In the genomic region with DNA sequence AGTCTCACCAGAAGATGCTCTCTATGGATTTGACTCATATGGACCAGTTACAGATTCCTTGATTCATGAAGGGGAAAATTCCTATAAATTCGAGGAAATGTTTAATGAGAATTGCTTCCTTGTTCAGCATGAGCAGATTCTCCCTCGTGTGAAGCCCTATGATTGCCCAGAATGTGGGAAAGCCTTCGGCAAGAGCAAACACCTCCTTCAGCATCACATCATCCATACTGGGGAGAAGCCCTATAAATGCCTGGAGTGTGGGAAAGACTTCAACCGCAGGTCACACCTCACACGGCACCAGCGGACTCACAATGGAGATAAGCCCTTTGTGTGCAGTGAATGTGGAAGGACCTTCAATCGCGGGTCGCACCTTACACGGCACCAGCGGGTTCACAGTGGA, we compare ENCODE assay signal across 15 cellular contexts. TPM values are rescaled to one million over a fixed set of nuclear protein-coding genes. Genes with fewer than 3 reads are reported as not detected.
DNase-seq lines count a peak whose midpoint lies in the region; ATAC-seq, FAIRE-seq and TF ChIP-seq lines count a peak whose summit lies in the region.
"Had no signal": no experiment of that assay in that cellular context is flagged by ENCODE, and none has a peak within 500 bp of the region (broad histone marks: within the 10 kb centered on the region; RNA-seq: fewer than 3 reads in every experiment).

No MANE protein-coding gene starts in this region.

- peak overlapping the region; percentile 13 for H3K4me3 ChIP-seq in CD4-positive, CD25-positive, alpha-beta regulatory T cell (ENCODE audit: low read depth, low read length)
- H3K4me3 ChIP-seq in Caco-2 (ENCODE audit: low read depth, low read length) = no peak overlapping the region
- H3K4me3 ChIP-seq in K562 = no peak overlapping the region
- peak overlapping the region in 2 of 3 donors; percentile 30 to 59 for H3K4me3 ChIP-seq in liver (ENCODE audit: low read depth in 1 of 3, low read length in 3 of 3)
- H3K4me3 ChIP-seq: BLaER1 treated with 17β-estradiol and CSF1 and Interleukin-3, amounts not matched to agents 10 nM and 100 nM had no signal

- intact Hi-C loops in Caco-2 (cut with micrococcal nuclease; ENCODE audit: unreplicated experiment) (no loop called here), K562 (cut with micrococcal nuclease) (no loop called here)

- TF ChIP-seq RAD21 in K562 (CRISPR knock-in tag; conservative IDR thresholded peaks at IDR 0.05 in 1 of 2, IDR thresholded peaks at IDR 0.05 in 1 of 2) (no peak), liver (IDR thresholded peaks at IDR 0.05) (no peak)

- DNase-seq in CD4-positive, CD25-positive, alpha-beta regulatory T cell = no peak
- DNase-seq in Caco-2 (no peak), K562 (ENCODE audit: extremely low read depth in 1 of 4, low spot score in 3 of 4) (no peak), type B pancreatic cell (ENCODE audit: extremely low spot score, unreplicated experiment) (no peak), NCI-H524 treated with DMSO at 0.1 percent for 48 hours (lab: John Stamatoyannopoulos, UW) (no peak), HCEC 1CT (no peak)
- DNase-seq: ACHN; CD4-positive, alpha-beta T cell; COR-L47; DND-41; GDM1 had no signal

- H3K27ac ChIP-seq in CD4-positive, CD25-positive, alpha-beta regulatory T cell (ENCODE audit: insufficient read depth, low read length, poor library complexity, severe bottlenecking) = no peak overlapping the region
- H3K27ac ChIP-seq in K562 (ENCODE audit: extremely low read depth, low read depth, low read length) = no peak overlapping the region
- H3K27ac ChIP-seq in liver (ENCODE audit: low read depth in 1 of 2, low read length in 2 of 2) = no peak overlapping the region
- H3K27ac ChIP-seq: BLaER1 treated with 17β-estradiol and CSF1 and Interleukin-3, amounts not matched to agents 10 nM and 100 nM; KMS-11 had no signal

- peaks cover 82% of the 10 kb centered on the region for H3K79me2 ChIP-seq in K562 (ENCODE audit: control insufficient read depth, insufficient read depth, low read length)

- POLR2A ChIA-PET in Caco-2 (lab: Charles Lee) = no interaction called here
- POLR2A ChIA-PET in K562 (lab: Yijun Ruan, JAX) = interaction anchor here (0.8 kb wide), 1 partner anchor 33 kb away, joined by 4 read pairs; no protein-coding TSS in a partner anchor

- TF ChIP-seq CTCF in Caco-2 (IDR thresholded peaks at IDR 0.05; ENCODE audit: insufficient read depth in 1 of 2, low read depth in 1 of 2, low read length in 1 of 2, severe bottlenecking in 1 of 2, unreplicated experiment in 1 of 2) (no peak), K562 (IDR thresholded peaks at IDR 0.05 in 2 of 3, conservative IDR thresholded peaks at IDR 0.05 in 1 of 3; ENCODE audit: insufficient read depth in 2 of 3, low read depth in 1 of 3, low read length in 3 of 3) (no peak), liver (IDR thresholded peaks at IDR 0.05; ENCODE audit: low read depth, low read length, missing input control) (no peak), type B pancreatic cell (conservative IDR thresholded peaks at IDR 0.05) (no peak)

- peaks cover 0 to 9% (median 8%) of the 10 kb centered on the region in 4 donors for H3K4me1 Mint-ChIP-seq in CD4-positive, CD25-positive, alpha-beta regulatory T cell
- H3K4me1 Mint-ChIP-seq in Caco-2 (ENCODE audit: low read depth, unreplicated experiment) = no peaks in the 10 kb centered on the region
- H3K4me1 Mint-ChIP-seq in type B pancreatic cell (ENCODE audit: unreplicated experiment) = no peaks in the 10 kb centered on the region

- peaks cover 4 to 82% (median 53%) of the 10 kb centered on the region in 7 donors for H3K9me3 Mint-ChIP-seq in CD4-positive, CD25-positive, alpha-beta regulatory T cell
- H3K9me3 Mint-ChIP-seq in Caco-2 (ENCODE audit: unreplicated experiment) = peaks cover 27% of the 10 kb centered on the region
- H3K9me3 Mint-ChIP-seq in type B pancreatic cell = peaks cover 20% of the 10 kb centered on the region

- CTCF ChIA-PET in Caco-2 (lab: Charles Lee) (no interaction called here), K562 (lab: Yijun Ruan, JAX; ENCODE audit: low intra/inter-chr PET ratio) (no interaction called here)

- H3K27me3 ChIP-seq in CD4-positive, CD25-positive, alpha-beta regulatory T cell (ENCODE audit: control insufficient read depth, insufficient read depth, low read length) = no peaks in the 10 kb centered on the region
- H3K27me3 ChIP-seq in Caco-2 (replicated peaks; ENCODE audit: control insufficient read depth, insufficient read depth, low read length) = no peaks in the 10 kb centered on the region
- no peaks in the 10 kb centered on the region for H3K27me3 ChIP-seq in K562 (ENCODE audit: control insufficient read depth in 2 of 2, insufficient read depth in 2 of 2, low read length in 2 of 2)
- no peaks in the 10 kb centered on the region for H3K27me3 ChIP-seq in liver (ENCODE audit: control insufficient read depth in 4 of 4, insufficient read depth in 4 of 4, low read length in 3 of 4)
- H3K27me3 ChIP-seq: BLaER1 treated with 17β-estradiol and CSF1 and Interleukin-3, amounts not matched to agents 10 nM and 100 nM had no signal

- H3K36me3 Mint-ChIP-seq in CD4-positive, CD25-positive, alpha-beta regulatory T cell = peaks cover 88% of the 10 kb centered on the region
- H3K36me3 Mint-ChIP-seq in Caco-2 (ENCODE audit: insufficient read depth, unreplicated experiment) (peaks cover 99% of the 10 kb centered on the region), type B pancreatic cell (peaks cover 90% of the 10 kb centered on the region)

- H3K27ac Mint-ChIP-seq in CD4-positive, CD25-positive, alpha-beta regulatory T cell = no peak overlapping the region
- no peak overlapping the region for H3K27ac Mint-ChIP-seq in Caco-2 (ENCODE audit: unreplicated experiment)
- no peak overlapping the region for H3K27ac Mint-ChIP-seq in type B pancreatic cell
- H3K27ac Mint-ChIP-seq: CD4-positive, alpha-beta T cell had no signal

- 94% methylated on average over 11 of the region's 11 CpGs for WGBS in K562 (ENCODE audit: insufficient coverage, low coverage, missing lambda C conversion rate)
- WGBS in liver = 97% methylated on average over 11 of the region's 11 CpGs

- TF ChIP-seq EP300 in K562 (IDR thresholded peaks at IDR 0.05; ENCODE audit: low read length) = no peak

- in situ Hi-C loops in K562 (cut with MboI) = no loop called here

- H3K9ac ChIP-seq in K562 (ENCODE audit: insufficient read depth in 1 of 2, low read depth in 2 of 2, low read length in 2 of 2) = no peak overlapping the region
- no peak overlapping the region for H3K9ac ChIP-seq in liver (ENCODE audit: low read depth in 1 of 2, low read length in 2 of 2)
- H3K9ac ChIP-seq: BLaER1 treated with 17β-estradiol and CSF1 and Interleukin-3, amounts not matched to agents 10 nM and 100 nM; KMS-11 had no signal

- ATAC-seq in CD4-positive, CD25-positive, alpha-beta regulatory T cell (ENCODE audit: low read depth in 2 of 2) = no peak
- ATAC-seq in K562 = no peak

- H3K9me3 ChIP-seq in CD4-positive, CD25-positive, alpha-beta regulatory T cell (ENCODE audit: control insufficient read depth in 2 of 2, low read length in 2 of 2) = peaks cover 73 to 87% of the 10 kb centered on the region in 2 experiments
- H3K9me3 ChIP-seq in Caco-2 (peaks cover 12% of the 10 kb centered on the region), K562 (replicated peaks; ENCODE audit: control insufficient read depth, insufficient read depth, low read depth, low read length) (peaks cover 5% of the 10 kb centered on the region; the same call in 1 of the 2 replicates), liver (ENCODE audit: control insufficient read depth in 4 of 4, low read length in 3 of 4) (peaks cover 9 to 35% (median 33%) of the 10 kb centered on the region in 4 donors)

- H2AFZ ChIP-seq in K562 (ENCODE audit: low read depth, low read length) = no peak overlapping the region

- no peaks in the 10 kb centered on the region for H3K4me1 ChIP-seq in CD4-positive, CD25-positive, alpha-beta regulatory T cell (ENCODE audit: control insufficient read depth, insufficient read depth, low read length, poor library complexity, severe bottlenecking)
- no peaks in the 10 kb centered on the region for H3K4me1 ChIP-seq in Caco-2
- no peaks in the 10 kb centered on the region for H3K4me1 ChIP-seq in K562 (replicated peaks in 1 of 2; ENCODE audit: control insufficient read depth in 2 of 2, insufficient read depth in 2 of 2, low read length in 2 of 2)
- no peaks in the 10 kb centered on the region for H3K4me1 ChIP-seq in liver (ENCODE audit: control insufficient read depth in 4 of 4, insufficient read depth in 4 of 4, low read length in 3 of 4)

- no peaks in the 10 kb centered on the region for H3K9me1 ChIP-seq in K562 (ENCODE audit: control insufficient read depth, insufficient read depth, low read length)

- no peak for TF ChIP-seq POLR2A in K562 (conservative IDR thresholded peaks at IDR 0.05)

- BruUV-seq in Caco-2 (replicated peaks; lab: Mats Ljungman, UMichigan) (TSS peak; percentile 1), K562 (replicated peaks; lab: Mats Ljungman, UMichigan) (no TSS peak)

- H3K27me3 Mint-ChIP-seq in CD4-positive, CD25-positive, alpha-beta regulatory T cell = no peaks in the 10 kb centered on the region
- H3K27me3 Mint-ChIP-seq in Caco-2 (ENCODE audit: insufficient read depth, unreplicated experiment) (no peaks in the 10 kb centered on the region), type B pancreatic cell (no peaks in the 10 kb centered on the region)
- H3K27me3 Mint-ChIP-seq: CD4-positive, alpha-beta T cell; IgD-negative memory B cell had no signal

- H3K4me2 ChIP-seq in K562 (ENCODE audit: insufficient read depth, low read length) = no peak overlapping the region
- H3K4me2 ChIP-seq: BLaER1 treated with 17β-estradiol and CSF1 and Interleukin-3, amounts not matched to agents 10 nM and 100 nM; KMS-11 had no signal

- FAIRE-seq in K562 (lab: Jason Lieb, UNC) = no peak

- no peaks in the 10 kb centered on the region for H4K20me1 ChIP-seq in K562 (replicated peaks; ENCODE audit: control insufficient read depth, insufficient read depth, low read length)

- no peak overlapping the region for H3K4me3 Mint-ChIP-seq in CD4-positive, CD25-positive, alpha-beta regulatory T cell
- H3K4me3 Mint-ChIP-seq in Caco-2 (ENCODE audit: unreplicated experiment) = no peak overlapping the region
- H3K4me3 Mint-ChIP-seq in type B pancreatic cell = no peak overlapping the region
- H3K4me3 Mint-ChIP-seq: CD4-positive, alpha-beta T cell had no signal

- peaks cover 94% of the 10 kb centered on the region for H3K36me3 ChIP-seq in CD4-positive, CD25-positive, alpha-beta regulatory T cell (ENCODE audit: control insufficient read depth, insufficient read depth, low read length)
- H3K36me3 ChIP-seq in Caco-2 (ENCODE audit: control insufficient read depth, insufficient read depth, low read length) = peaks cover 17% of the 10 kb centered on the region
- peaks cover 91% of the 10 kb centered on the region for H3K36me3 ChIP-seq in K562 (ENCODE audit: control insufficient read depth, insufficient read depth, low read length)
- peaks cover 27 to 87% (median 77%) of the 10 kb centered on the region in 4 donors for H3K36me3 ChIP-seq in liver (ENCODE audit: control insufficient read depth in 4 of 4, insufficient read depth in 3 of 4, low read depth in 1 of 4, low read length in 3 of 4)

RNA-seq across cellular contexts. Expression of a gene that starts 10.7 kb away (rescaled TPM):
- 68.5 TPM for total RNA-seq in CD4-positive, CD25-positive, alpha-beta regulatory T cell
- 1 to 10 TPM; 3.0 to 9.5 (median 5.3) TPM for polyA plus RNA-seq in CD4-positive, CD25-positive, alpha-beta regulatory T cell
- 54.1 and 60.9 TPM in 2 replicates for total RNA-seq in Caco-2 (2022)
- total RNA-seq in K562 (2011; cell fraction: chromatin; rRNA removed; ENCODE audit: low replicate concordance) = 169 and 191 TPM in 2 replicates
- 131 and 161 TPM in 2 replicates for total RNA-seq in K562 (2011; cell fraction: nucleolus; rRNA removed)
- 111 and 139 TPM in 2 replicates for total RNA-seq in K562 (2011; cell fraction: nucleoplasm; rRNA removed)
- total RNA-seq in K562 (2014; rRNA removed) = 18.5 and 22.1 TPM in 2 replicates
- 36.2 and 36.7 TPM in 2 replicates for total RNA-seq in K562 (2014; rRNA removed; fragmentation: Illumina TruSeq; extraction: Trizol)
- 24.7 and 24.9 TPM in 2 replicates for total RNA-seq in K562 (2015; rRNA removed; fragmentation: Illumina TruSeq; extraction: Trizol)
- 28.0 and 29.6 TPM in 2 replicates for total RNA-seq in K562 (2021)
- polyA plus RNA-seq in K562 (2011; rRNA removed) = 16.6 and 23.6 TPM in 2 replicates
- 6.0 and 14.3 TPM in 2 replicates for polyA plus RNA-seq in K562 (2011; cell fraction: cytosol; rRNA removed)
- 17.9 and 23.9 TPM in 2 replicates for polyA plus RNA-seq in K562 (2011; cell fraction: nucleus; rRNA removed)
- 1.1 and 1.2 TPM in 2 replicates for polyA plus RNA-seq in K562 (2012)
- 1.1 and 1.2 TPM in 2 replicates for polyA plus RNA-seq in K562 (2014; fragmentation: Illumina TruSeq; extraction: Trizol)
- under 1 TPM; 0.45 to 0.87 TPM for polyA plus RNA-seq in K562 (2014; fragmentation: Nextera tagmentation; extraction: Ambion mirVana)
- polyA plus RNA-seq in K562 (2014; rRNA removed) = 5.6 and 7.1 TPM in 2 replicates
- 183 and 200 TPM in 2 replicates for polyA minus RNA-seq in K562 (2011; rRNA and poly(A)+ RNA removed)
- polyA minus RNA-seq in K562 (2011; cell fraction: cytosol; rRNA and poly(A)+ RNA removed) = 67.0 and 68.1 TPM in 2 replicates
- polyA minus RNA-seq in K562 (2011; cell fraction: nucleus; rRNA and poly(A)+ RNA removed) = 54.9 and 131 TPM in 2 replicates
- 10 to 100 TPM; 36.4 to 54.4 TPM for total RNA-seq in liver
- polyA plus RNA-seq in liver = 1 to 10 TPM in 1 of 2 donors, under 1 TPM in 1; 0.24 to 2.3 TPM
- 58.4 and 66.1 TPM in 2 replicates for total RNA-seq in type B pancreatic cell (ENCODE audit: low replicate concordance)

RNA-seq across cellular contexts. Expression of a gene that starts 29.3 kb away (rescaled TPM):
- 4.5 TPM for total RNA-seq in CD4-positive, CD25-positive, alpha-beta regulatory T cell
- polyA plus RNA-seq in CD4-positive, CD25-positive, alpha-beta regulatory T cell = 1 to 10 TPM; 2.6 to 6.6 (median 4.5) TPM
- 3.3 and 3.5 TPM in 2 replicates for total RNA-seq in Caco-2 (2022)
- total RNA-seq in K562 (2011; cell fraction: chromatin; rRNA removed; ENCODE audit: low replicate concordance) = 16.2 and 18.3 TPM in 2 replicates
- 13.3 and 18.2 TPM in 2 replicates for total RNA-seq in K562 (2011; cell fraction: nucleolus; rRNA removed)
- total RNA-seq in K562 (2011; cell fraction: nucleoplasm; rRNA removed) = 10.3 and 12.8 TPM in 2 replicates
- total RNA-seq in K562 (2014; rRNA removed) = 2.4 and 3.0 TPM in 2 replicates
- total RNA-seq in K562 (2014; rRNA removed; fragmentation: Illumina TruSeq; extraction: Trizol) = 5.5 and 6.7 TPM in 2 replicates
- 3.8 and 4.5 TPM in 2 replicates for total RNA-seq in K562 (2015; rRNA removed; fragmentation: Illumina TruSeq; extraction: Trizol)
- 3.8 and 4.7 TPM in 2 replicates for total RNA-seq in K562 (2021)
- polyA plus RNA-seq in K562 (2011; rRNA removed) = 1.9 and 2.4 TPM in 2 replicates
- polyA plus RNA-seq in K562 (2011; cell fraction: cytosol; rRNA removed) = 1.1 and 1.2 TPM in 2 replicates
- polyA plus RNA-seq in K562 (2011; cell fraction: nucleus; rRNA removed) = 1.7 and 2.0 TPM in 2 replicates
- polyA plus RNA-seq in K562 (2012) = 0.89 and 0.91 TPM in 2 replicates
- polyA plus RNA-seq in K562 (2014; fragmentation: Illumina TruSeq; extraction: Trizol) = 1.1 and 1.2 TPM in 2 replicates
- under 1 TPM; 0.14 to 0.46 TPM for polyA plus RNA-seq in K562 (2014; fragmentation: Nextera tagmentation; extraction: Ambion mirVana)
- polyA plus RNA-seq in K562 (2014; rRNA removed) = 1.5 and 1.6 TPM in 2 replicates
- polyA minus RNA-seq in K562 (2011; rRNA and poly(A)+ RNA removed) = 10.5 and 10.9 TPM in 2 replicates
- 2.2 and 4.7 TPM in 2 replicates for polyA minus RNA-seq in K562 (2011; cell fraction: cytosol; rRNA and poly(A)+ RNA removed)
- 3.6 and 6.1 TPM in 2 replicates for polyA minus RNA-seq in K562 (2011; cell fraction: nucleus; rRNA and poly(A)+ RNA removed)
- 1 to 10 TPM; 3.8 to 8.4 TPM for total RNA-seq in liver
- polyA plus RNA-seq in liver = under 1 TPM; 0.38 to 0.58 TPM
- total RNA-seq in type B pancreatic cell (ENCODE audit: low replicate concordance) = 8.3 and 9.8 TPM in 2 replicates

RNA-seq across cellular contexts. Expression of a gene that starts 50.5 kb away (rescaled TPM):
- total RNA-seq in CD4-positive, CD25-positive, alpha-beta regulatory T cell = 30.7 TPM
- 1 to 10 TPM; 1.9 to 6.6 (median 4.0) TPM for polyA plus RNA-seq in CD4-positive, CD25-positive, alpha-beta regulatory T cell
- total RNA-seq in Caco-2 (2022) = 13.6 and 13.8 TPM in 2 replicates
- 23.2 and 27.8 TPM in 2 replicates for total RNA-seq in K562 (2011; cell fraction: chromatin; rRNA removed; ENCODE audit: low replicate concordance)
- total RNA-seq in K562 (2011; cell fraction: nucleolus; rRNA removed) = 18.3 and 19.7 TPM in 2 replicates
- total RNA-seq in K562 (2011; cell fraction: nucleoplasm; rRNA removed) = 14.2 and 19.4 TPM in 2 replicates
- 4.1 and 4.7 TPM in 2 replicates for total RNA-seq in K562 (2014; rRNA removed)
- 6.7 TPM in 2 replicates for total RNA-seq in K562 (2014; rRNA removed; fragmentation: Illumina TruSeq; extraction: Trizol)
- 4.5 and 4.9 TPM in 2 replicates for total RNA-seq in K562 (2015; rRNA removed; fragmentation: Illumina TruSeq; extraction: Trizol)
- 4.7 and 5.1 TPM in 2 replicates for total RNA-seq in K562 (2021)
- 3.9 and 6.2 TPM in 2 replicates for polyA plus RNA-seq in K562 (2011; rRNA removed)
- polyA plus RNA-seq in K562 (2011; cell fraction: cytosol; rRNA removed) = 1.6 and 2.5 TPM in 2 replicates
- polyA plus RNA-seq in K562 (2011; cell fraction: nucleus; rRNA removed) = 3.5 and 3.8 TPM in 2 replicates
- polyA plus RNA-seq in K562 (2012) = 1.1 TPM in 2 replicates
- 1.5 and 1.7 TPM in 2 replicates for polyA plus RNA-seq in K562 (2014; fragmentation: Illumina TruSeq; extraction: Trizol)
- under 1 TPM; 0.32 to 0.77 TPM for polyA plus RNA-seq in K562 (2014; fragmentation: Nextera tagmentation; extraction: Ambion mirVana)
- 0.74 and 1.4 TPM in 2 replicates for polyA plus RNA-seq in K562 (2014; rRNA removed)
- polyA minus RNA-seq in K562 (2011; rRNA and poly(A)+ RNA removed) = 25.7 and 28.7 TPM in 2 replicates
- polyA minus RNA-seq in K562 (2011; cell fraction: cytosol; rRNA and poly(A)+ RNA removed) = 12.0 and 13.1 TPM in 2 replicates
- 7.3 and 15.2 TPM in 2 replicates for polyA minus RNA-seq in K562 (2011; cell fraction: nucleus; rRNA and poly(A)+ RNA removed)
- 10 to 100 TPM; 13.4 to 13.9 TPM for total RNA-seq in liver
- under 1 TPM; 0.75 to 0.86 TPM for polyA plus RNA-seq in liver
- total RNA-seq in type B pancreatic cell (ENCODE audit: low replicate concordance) = 16.8 and 16.9 TPM in 2 replicates

Comparison
In these comparisons a context has a peak if more than half of its experiments do, and no peak if none do; other contexts are left out.
1. H3K4me3 ChIP-seq: peak in CD4-positive, CD25-positive, alpha-beta regulatory T cell (single experiment) and liver (2 of 3); none in Caco-2 (single experiment) and K562 (single experiment).